27 cellular contexts compared by ENCODE assay signal in the genomic region with DNA sequence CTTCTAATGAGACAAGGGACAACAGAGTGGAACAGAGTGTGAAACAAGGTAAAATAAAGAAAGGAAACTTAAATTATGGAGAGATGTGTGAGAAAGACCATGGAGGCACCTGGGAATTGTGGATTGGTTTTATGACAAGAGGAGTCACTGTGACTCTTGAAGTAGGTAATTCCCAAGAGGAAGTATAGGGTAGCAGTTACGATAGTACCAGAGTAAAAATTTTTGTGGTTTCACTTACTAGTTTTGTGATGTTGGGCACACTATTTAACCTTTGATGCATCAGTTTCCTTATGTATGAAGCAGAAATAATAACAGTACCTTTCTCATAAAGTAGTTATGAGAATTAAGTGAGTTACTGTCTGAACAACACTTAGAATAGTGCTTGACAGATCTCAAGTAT.
"Had no signal": no experiment of that assay in that cellular context is flagged by ENCODE, and none has a peak within 500 bp of the region (broad histone marks: within the 10 kb centered on the region; RNA-seq: fewer than 3 reads in every experiment).

No MANE protein-coding gene starts in this region.

- H3K4me3 Mint-ChIP-seq: mesothelial cell of epicardium; naive thymus-derived CD4-positive, alpha-beta T cell; nephron; neural progenitor cell; stimulated activated naive CD8-positive, alpha-beta T cell treated with anti-CD3 and anti-CD28 coated beads, Interleukin-15, amount 100 ng/mL, for 72 hours had no signal

- ATAC-seq: foreskin keratinocyte; gastroesophageal sphincter; heart left ventricle; left lobe of liver; naive thymus-derived CD4-positive, alpha-beta T cell; right lobe of liver; stimulated activated naive CD8-positive, alpha-beta T cell treated with anti-CD3 and anti-CD28 coated beads, Interleukin-15, amount 100 ng/mL, for 72 hours had no signal

- H3K27me3 ChIP-seq: esophagus muscularis mucosa, foreskin keratinocyte, gastroesophageal sphincter, heart left ventricle, hepatocyte, neural progenitor cell, right lobe of liver, suprapubic skin had no signal

- H3K4me2 ChIP-seq: hepatocyte, neural progenitor cell had no signal

- FAIRE-seq: endothelial cell of umbilical vein, small intestine had no signal

- H3K4me3 ChIP-seq: coronary artery, esophagus muscularis mucosa, gastroesophageal sphincter, heart left ventricle, hepatocyte, lung, neural progenitor cell, right lobe of liver, suprapubic skin had no signal

- H3K79me2 ChIP-seq: hepatocyte, parathyroid adenoma had no signal

- H3K4me1 ChIP-seq: esophagus muscularis mucosa, foreskin keratinocyte, gastroesophageal sphincter, heart left ventricle, neural progenitor cell, parathyroid adenoma, right lobe of liver, suprapubic skin had no signal

- H3K36me3 Mint-ChIP-seq: mesothelial cell of epicardium; naive thymus-derived CD4-positive, alpha-beta T cell; neural progenitor cell had no signal

- H3K27me3 Mint-ChIP-seq: progenitor cell of endocrine pancreas; stimulated activated naive CD8-positive, alpha-beta T cell treated with anti-CD3 and anti-CD28 coated beads, Interleukin-15, amount 100 ng/mL, for 72 hours had no signal

- H3K27ac ChIP-seq: coronary artery, esophagus muscularis mucosa, foreskin keratinocyte, gastroesophageal sphincter, heart left ventricle, hepatocyte, neural progenitor cell, parathyroid adenoma, right lobe of liver, suprapubic skin had no signal

- H3K9me3 Mint-ChIP-seq: mesothelial cell of epicardium; neural progenitor cell; stimulated activated naive CD8-positive, alpha-beta T cell treated with anti-CD3 and anti-CD28 coated beads, Interleukin-15, amount 100 ng/mL, for 72 hours had no signal

- H2AFZ ChIP-seq: hepatocyte, neural progenitor cell, parathyroid adenoma had no signal

- H3K36me3 ChIP-seq: esophagus muscularis mucosa, gastroesophageal sphincter, heart left ventricle, neural progenitor cell, right lobe of liver, suprapubic skin had no signal

- H3K4me1 Mint-ChIP-seq: mesothelial cell of epicardium; nephron; neural progenitor cell; stimulated activated naive CD8-positive, alpha-beta T cell treated with anti-CD3 and anti-CD28 coated beads, Interleukin-15, amount 100 ng/mL, for 72 hours had no signal

- H3K9ac ChIP-seq: neural progenitor cell, parathyroid adenoma had no signal

- H3K27ac Mint-ChIP-seq: mesothelial cell of epicardium; naive thymus-derived CD4-positive, alpha-beta T cell; nephron; neural progenitor cell; progenitor cell of endocrine pancreas; stimulated activated naive CD8-positive, alpha-beta T cell treated with anti-CD3 and anti-CD28 coated beads, Interleukin-15, amount 100 ng/mL, for 72 hours had no signal

- H3K9me3 ChIP-seq: esophagus muscularis mucosa, gastroesophageal sphincter, heart left ventricle, right lobe of liver, suprapubic skin had no signal

- DNase-seq: dermis blood vessel endothelial cell; effector memory CD4-positive, alpha-beta T cell; foreskin keratinocyte; heart left ventricle; kidney; mesenchymal stem cell; naive thymus-derived CD4-positive, alpha-beta T cell; right lobe of liver; small intestine; stimulated activated CD4-positive, alpha-beta T cell treated with anti-CD3 and anti-CD28 coated beads, Interleukin-15, amount 100 ng/mL, for 24 hours; stimulated activated CD4-positive, alpha-beta T cell treated with anti-CD3 and anti-CD28 coated beads, Interleukin-2, amount 100 ng/mL, for 48 hours; stimulated activated naive CD4-positive, alpha-beta T cell; stimulated activated naive CD8-positive, alpha-beta T cell treated with anti-CD3 and anti-CD28 coated beads, Interleukin-15, amount 100 ng/mL, for 72 hours; trophoblast cell had no signal
